Comparison of ENCODE assay signal across 19 cellular contexts in genomic region chr6:7545509-7546369, GRCh38. TPM values are rescaled to one million over a fixed set of nuclear protein-coding genes. Genes with fewer than 3 reads are reported as not detected.
DNase-seq lines count a peak whose midpoint lies in the region; ATAC-seq and TF ChIP-seq lines count a peak whose summit lies in the region.
"Had no signal": no experiment of that assay in that cellular context is flagged by ENCODE, and none has a peak within 500 bp of the region (broad histone marks: within the 10 kb centered on the region; RNA-seq: fewer than 3 reads in every experiment).

No MANE protein-coding gene starts in this region.

- H4K20me1 ChIP-seq in mammary epithelial cell (ENCODE audit: insufficient read depth, low read length): no peaks in the 10 kb centered on the region

- in situ Hi-C loops in mammary epithelial cell (cut with MboI; ENCODE audit: low sequenced_read_pairs in 2 of 2): loop anchor here in 1 of 2 donors (5.0 kb wide), 1 partner anchor 118 kb away; no protein-coding TSS in a partner anchor

- H3K79me2 ChIP-seq in mammary epithelial cell (ENCODE audit: insufficient read depth, low read length): peaks cover 89% of the 10 kb centered on the region

- H3K9me3 ChIP-seq in mammary epithelial cell (replicated peaks; ENCODE audit: insufficient read depth, low read length) (no peaks in the 10 kb centered on the region), liver (ENCODE audit: control insufficient read depth in 4 of 4, low read length in 3 of 4) (no peaks in the 10 kb centered on the region), suprapubic skin (no peaks in the 10 kb centered on the region)
- H3K9me3 ChIP-seq: psoas muscle had no signal

- no peak for ATAC-seq in HG03025 (IDR thresholded peaks at IDR 0.05; ENCODE audit: low FRiP score, unreplicated experiment)
- no peak for ATAC-seq in HG03280 (IDR thresholded peaks at IDR 0.05; ENCODE audit: unreplicated experiment)
- ATAC-seq: psoas muscle; stimulated activated effector memory CD8-positive, alpha-beta T cell treated with anti-CD3 and anti-CD28 coated beads, Interleukin-12 subunit alpha, Interleukin-12 subunit beta, amount 100 ng/mL, for 72 hours; T-cell had no signal

- no peak for TF ChIP-seq CTCF in mammary epithelial cell (conservative IDR thresholded peaks at IDR 0.05 in 1 of 2, IDR thresholded peaks at IDR 0.05 in 1 of 2; ENCODE audit: extremely low read depth in 1 of 2, insufficient read depth in 1 of 2, low read depth in 1 of 2, low read length in 2 of 2)
- TF ChIP-seq CTCF in liver (IDR thresholded peaks at IDR 0.05; ENCODE audit: low read depth, low read length, missing input control): no peak
- TF ChIP-seq CTCF in suprapubic skin (IDR thresholded peaks at IDR 0.05): no peak

- CTCF ChIA-PET in mammary epithelial cell (lab: Charles Lee; ENCODE audit: low non-redundant PET): no interaction called here

- no peak for TF ChIP-seq RAD21 in liver (IDR thresholded peaks at IDR 0.05)

- H3K27me3 ChIP-seq in mammary epithelial cell (ENCODE audit: insufficient read depth, low read length): no peaks in the 10 kb centered on the region
- no peaks in the 10 kb centered on the region for H3K27me3 ChIP-seq in liver (ENCODE audit: control insufficient read depth in 4 of 4, insufficient read depth in 4 of 4, low read length in 3 of 4)
- peaks cover 28% of the 10 kb centered on the region for H3K27me3 ChIP-seq in suprapubic skin

- DNase-seq in DMS53 (lab: John Stamatoyannopoulos, UW) (peak; percentile 46), DMS53 treated with DMSO at 0.1 percent for 48 hours (lab: John Stamatoyannopoulos, UW; ENCODE audit: unreplicated experiment) (no peak), mammary epithelial cell (peak; percentile 85), suprapubic skin (ENCODE audit: low spot score in 2 of 2) (no peak), GF-D8 (lab: John Stamatoyannopoulos, UW) (no peak)
- DNase-seq: activated CD4-positive, alpha-beta T cell treated with anti-CD3 and anti-CD28 coated beads for 1 hour; cortex of kidney; KBM-7; NCI-H1436; NCI-H446; psoas muscle; stimulated activated CD4-positive, alpha-beta T cell treated with anti-CD3 and anti-CD28 coated beads, Interleukin-4, amount 100 ng/mL, for 24 hours; T-cell had no signal

- H3K4me1 ChIP-seq in mammary epithelial cell (ENCODE audit: insufficient read depth, low read length) (peaks cover 51% of the 10 kb centered on the region), liver (ENCODE audit: control insufficient read depth in 4 of 4, insufficient read depth in 4 of 4, low read length in 3 of 4) (peaks cover 10 to 64% (median 32%) of the 10 kb centered on the region in 4 donors), suprapubic skin (peaks cover 41% of the 10 kb centered on the region)

- dilution Hi-C loops in mammary epithelial cell (cut with HindIII; ENCODE audit: low sequenced_read_pairs): no loop called here

- H2AFZ ChIP-seq in mammary epithelial cell (ENCODE audit: low read depth, low read length): no peak overlapping the region

- WGBS in mammary epithelial cell (ENCODE audit: low coverage, missing lambda C conversion rate): 31% methylated on average over 15 of the region's 15 CpGs
- WGBS in liver: 87% methylated on average over 15 of the region's 15 CpGs
- WGBS in suprapubic skin: 43% methylated on average over 15 of the region's 15 CpGs

- H3K27ac ChIP-seq in mammary epithelial cell (ENCODE audit: insufficient read depth, low read depth, low read length) (peak overlapping the region; percentile 92), liver (ENCODE audit: low read depth in 1 of 2, low read length in 2 of 2) (peak overlapping the region in 1 of 2 donors; percentile 16), suprapubic skin (peak overlapping the region; percentile 98)
- H3K27ac ChIP-seq: 22Rv1, C4-2B, psoas muscle had no signal

- no peak for TF ChIP-seq EP300 in suprapubic skin (IDR thresholded peaks at IDR 0.05)

- H3K4me3 ChIP-seq in mammary epithelial cell (replicated peaks in 1 of 3; ENCODE audit: insufficient read depth in 1 of 3, low read depth in 2 of 3, low read length in 3 of 3) (peak overlapping the region; percentile 92 to 99 (median 98)), liver (ENCODE audit: low read depth in 1 of 3, low read length in 3 of 3) (no peak overlapping the region), suprapubic skin (peak overlapping the region; percentile 70)
- H3K4me3 ChIP-seq: psoas muscle had no signal

- no TSS peak for BruUV-seq in mammary epithelial cell (replicated peaks; lab: Mats Ljungman, UMichigan)

- H3K4me2 ChIP-seq in mammary epithelial cell (ENCODE audit: insufficient read depth, low read depth, low read length): peak overlapping the region; percentile 94

- H3K36me3 ChIP-seq in mammary epithelial cell (ENCODE audit: insufficient read depth, low read length) (peaks cover 4% of the 10 kb centered on the region), liver (ENCODE audit: control insufficient read depth in 4 of 4, insufficient read depth in 3 of 4, low read depth in 1 of 4, low read length in 3 of 4) (no peaks in the 10 kb centered on the region), suprapubic skin (no peaks in the 10 kb centered on the region)

- intact Hi-C loops in mammary epithelial cell (cut with micrococcal nuclease): no loop called here

- H3K9ac ChIP-seq in mammary epithelial cell (ENCODE audit: insufficient read depth, low read length) (peak overlapping the region; percentile 97), liver (ENCODE audit: low read depth in 1 of 2, low read length in 2 of 2) (peak overlapping the region; percentile 42 to 94)

- TF ChIP-seq POLR2A in suprapubic skin (IDR thresholded peaks at IDR 0.05): no peak

TF ChIP-seq in liver, 16 proteins besides CTCF, POLR2A, EP300 and RAD21 (continues in another document):
- no peak for TF ChIP-seq NR2F2 (IDR thresholded peaks at IDR 0.05)
- no peak for TF ChIP-seq HNF4A (conservative IDR thresholded peaks at IDR 0.05)
- TF ChIP-seq, protein P1, sequence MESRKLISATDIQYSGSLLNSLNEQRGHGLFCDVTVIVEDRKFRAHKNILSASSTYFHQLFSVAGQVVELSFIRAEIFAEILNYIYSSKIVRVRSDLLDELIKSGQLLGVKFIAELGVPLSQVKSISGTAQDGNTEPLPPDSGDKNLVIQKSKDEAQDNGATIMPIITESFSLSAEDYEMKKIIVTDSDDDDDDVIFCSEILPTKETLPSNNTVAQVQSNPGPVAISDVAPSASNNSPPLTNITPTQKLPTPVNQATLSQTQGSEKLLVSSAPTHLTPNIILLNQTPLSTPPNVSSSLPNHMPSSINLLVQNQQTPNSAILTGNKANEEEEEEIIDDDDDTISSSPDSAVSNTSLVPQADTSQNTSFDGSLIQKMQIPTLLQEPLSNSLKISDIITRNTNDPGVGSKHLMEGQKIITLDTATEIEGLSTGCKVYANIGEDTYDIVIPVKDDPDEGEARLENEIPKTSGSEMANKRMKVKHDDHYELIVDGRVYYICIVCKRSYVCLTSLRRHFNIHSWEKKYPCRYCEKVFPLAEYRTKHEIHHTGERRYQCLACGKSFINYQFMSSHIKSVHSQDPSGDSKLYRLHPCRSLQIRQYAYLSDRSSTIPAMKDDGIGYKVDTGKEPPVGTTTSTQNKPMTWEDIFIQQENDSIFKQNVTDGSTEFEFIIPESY (IDR thresholded peaks at IDR 0.05): no peak
- no peak for TF ChIP-seq HNF4G (IDR thresholded peaks at IDR 0.05)
- no peak for TF ChIP-seq JUND (IDR thresholded peaks at IDR 0.05)
- TF ChIP-seq GABPA (IDR thresholded peaks at IDR 0.05 in 1 of 2, conservative IDR thresholded peaks at IDR 0.05 in 1 of 2): no peak
- TF ChIP-seq FOXA1 (IDR thresholded peaks at IDR 0.05): no peak
- no peak for TF ChIP-seq YY1 (IDR thresholded peaks at IDR 0.05)
- no peak for TF ChIP-seq EGR1 (IDR thresholded peaks at IDR 0.05; ENCODE audit: low read depth in 2 of 2)
- TF ChIP-seq RXRA (IDR thresholded peaks at IDR 0.05): no peak
- TF ChIP-seq SP1 (IDR thresholded peaks at IDR 0.05): no peak
- TF ChIP-seq ATF3 (IDR thresholded peaks at IDR 0.05): no peak
- TF ChIP-seq FOXA2 (IDR thresholded peaks at IDR 0.05): no peak
- no peak for TF ChIP-seq MAX (IDR thresholded peaks at IDR 0.05)

RNA-seq across cellular contexts. Expression of gene DSP, which starts 4.3 kb away (rescaled TPM):
- total RNA-seq in mammary epithelial cell: 100 to 1,000 TPM; 397 to 468 TPM
- 93.5 TPM for polyA plus RNA-seq in mammary epithelial cell
- polyA minus RNA-seq in mammary epithelial cell: 473 TPM
- 10 to 100 TPM; 41.2 to 74.7 TPM for total RNA-seq in liver
- 10 to 100 TPM; 25.0 to 27.1 TPM for polyA plus RNA-seq in liver
- 1,000 to 10,000 TPM; 1,704 to 2,508 (median 2,195) TPM for total RNA-seq in suprapubic skin

RNA-seq across cellular contexts. Expression of gene SNRNP48, which starts 44.3 kb away (rescaled TPM):
- total RNA-seq in mammary epithelial cell: 10 to 100 TPM in 1 of 2 donors, 1 to 10 TPM in 1; 8.8 to 11.7 TPM
- 5.6 TPM for polyA plus RNA-seq in mammary epithelial cell
- 0.47 TPM for polyA minus RNA-seq in mammary epithelial cell
- 1 to 10 TPM; 8.5 to 9.7 TPM for total RNA-seq in liver
- polyA plus RNA-seq in liver: 1 to 10 TPM; 5.0 to 8.3 TPM
- 10 to 100 TPM in 2 of 4 donors, 1 to 10 TPM in 2; 7.9 to 12.4 (median 9.7) TPM for total RNA-seq in suprapubic skin

Comparison
In these comparisons a context has a peak if more than half of its experiments do, and no peak if none do; other contexts are left out.
1. DNase-seq: peak in DMS53 (single experiment) and mammary epithelial cell (single experiment); none in DMS53 treated with DMSO at 0.1 percent for 48 hours (single experiment), suprapubic skin (0 of 2) and GF-D8 (single experiment).
2. H3K4me3 ChIP-seq: peak in mammary epithelial cell (3 of 3) and suprapubic skin (single experiment); none in liver (0 of 3).
3. RNA of gene DSP, which starts 4.3 kb away (total RNA-seq): 1,704 to 2,508 TPM in suprapubic skin and 397 to 468 TPM in mammary epithelial cell; 41.2 to 74.7 TPM in liver; every median in the first group is over 4 times any median in the second.